ENCODE assay signal across 26 cellular contexts in the genomic region with DNA sequence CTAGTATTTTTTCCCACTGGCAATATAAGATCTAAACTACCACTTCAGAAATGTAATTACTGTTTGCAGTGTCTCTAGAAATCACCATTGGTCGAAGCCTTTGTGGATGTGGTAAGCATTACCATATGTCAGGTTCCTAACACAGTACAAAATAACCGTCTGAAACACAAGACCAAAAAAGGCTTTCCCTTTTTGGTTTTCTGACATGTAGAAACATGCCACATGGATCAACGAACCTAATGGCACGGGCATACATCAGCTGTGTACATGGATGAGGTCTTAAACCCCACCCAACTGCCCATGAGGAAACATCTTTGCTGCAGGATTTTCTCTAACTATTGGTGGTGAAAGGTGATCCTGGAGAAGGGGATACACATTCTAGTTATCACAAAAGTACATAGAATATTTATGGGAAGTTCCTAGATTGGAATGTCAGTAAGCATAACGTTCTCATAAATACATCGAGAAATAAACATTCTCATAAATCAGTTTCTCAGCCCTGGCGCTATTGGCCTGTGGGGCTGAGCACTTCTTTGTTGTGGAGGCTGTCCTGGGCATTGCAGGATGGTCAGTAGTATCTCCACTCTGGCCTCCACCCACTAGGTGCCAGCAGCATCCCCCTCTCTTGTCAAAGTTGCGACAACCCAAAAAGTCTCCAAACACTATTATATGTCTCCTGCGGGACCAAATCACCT. TPM values are rescaled to one million over a fixed set of nuclear protein-coding genes. Genes with fewer than 3 reads are reported as not detected.
DNase-seq lines count a peak whose midpoint lies in the region; TF ChIP-seq lines count a peak whose summit lies in the region.
"Had no signal": no experiment of that assay in that cellular context is flagged by ENCODE, and none has a peak within 500 bp of the region (broad histone marks: within the 10 kb centered on the region; RNA-seq: fewer than 3 reads in every experiment).

No MANE protein-coding gene starts in this region.

- DNase-seq in DMS 273 (lab: John Stamatoyannopoulos, UW; ENCODE audit: unreplicated experiment) (peak; percentile 7), DMS 273 treated with DMSO at 0.1 percent for 48 hours (lab: John Stamatoyannopoulos, UW) (no peak), NB4 (ENCODE audit: low read depth) (no peak), right atrium auricular region (ENCODE audit: low spot score) (no peak), medulla oblongata (ENCODE audit: extremely low spot score) (no peak), A172 (ENCODE audit: low spot score) (no peak), Calu3 (no peak)
- DNase-seq: cerebellar nuclear complex; effector CD4-positive, alpha-beta T cell; glutamatergic neuron; H7; midbrain; natural killer cell; NCI-H1436; NCI-H524; NK-92 treated with Interleukin-12 subunit alpha and Interleukin-12 subunit beta, amount 100 ng/mL, for 24 hours; stimulated activated CD4-positive, alpha-beta T cell treated with anti-CD3 and anti-CD28 coated beads, Interleukin-2, amount 100 ng/mL, for 24 hours had no signal

- no peaks in the 10 kb centered on the region for H3K36me3 ChIP-seq in right atrium auricular region
- no peaks in the 10 kb centered on the region for H3K36me3 ChIP-seq in skeletal muscle tissue (ENCODE audit: control insufficient read depth in 3 of 3, insufficient read depth in 3 of 3, low read length in 3 of 3)
- H3K36me3 ChIP-seq: thoracic aorta had no signal

- H3K4me3 ChIP-seq in NB4 (ENCODE audit: low read depth, low read length) (no peak overlapping the region), right atrium auricular region (no peak overlapping the region), skeletal muscle tissue (ENCODE audit: low read length in 3 of 3) (no peak overlapping the region)
- H3K4me3 ChIP-seq: skin epidermis, thoracic aorta had no signal

- peaks cover 51% of the 10 kb centered on the region for H3K4me1 Mint-ChIP-seq in Calu3 (ENCODE audit: low read depth, unreplicated experiment)
- H3K4me1 Mint-ChIP-seq: activated CD4-positive, alpha-beta T cell treated with anti-CD3 and anti-CD28 coated beads, Interleukin-2, amount 10 ng/mL, durations not matched to agents 24 days and 14 days; activated T-helper 17 cell treated with anti-CD3 and anti-CD28 coated beads, Interleukin-2, amount 50 U/mL, for 72 hours; natural killer cell; stimulated activated effector memory CD8-positive, alpha-beta T cell treated with anti-CD3 and anti-CD28 coated beads, Interleukin-12 subunit alpha, Interleukin-12 subunit beta, amount 100 ng/mL, for 72 hours had no signal

- no peaks in the 10 kb centered on the region for H3K36me3 Mint-ChIP-seq in Calu3 (ENCODE audit: insufficient read depth, unreplicated experiment)
- H3K36me3 Mint-ChIP-seq: activated naive CD8-positive, alpha-beta T cell; natural killer cell; stimulated activated effector memory CD8-positive, alpha-beta T cell treated with anti-CD3 and anti-CD28 coated beads, Interleukin-12 subunit alpha, Interleukin-12 subunit beta, amount 100 ng/mL, for 72 hours had no signal

- TF ChIP-seq POLR2A in NB4 (IDR thresholded peaks at IDR 0.05; ENCODE audit: extremely low read depth, insufficient read length), result no peak

- no peaks in the 10 kb centered on the region for H3K9me3 ChIP-seq in right atrium auricular region
- H3K9me3 ChIP-seq in skeletal muscle tissue (ENCODE audit: control insufficient read depth in 3 of 3, low read length in 3 of 3), result no peaks in the 10 kb centered on the region
- H3K9me3 ChIP-seq: thoracic aorta had no signal

- BruUV-seq in Calu3 (replicated peaks; lab: Mats Ljungman, UMichigan), result no TSS peak

- no peak overlapping the region for H3K27ac Mint-ChIP-seq in Calu3 (ENCODE audit: unreplicated experiment)
- H3K27ac Mint-ChIP-seq: activated CD4-positive, alpha-beta T cell treated with anti-CD3 and anti-CD28 coated beads, Interleukin-2, amount 10 ng/mL, durations not matched to agents 24 days and 14 days; activated naive CD8-positive, alpha-beta T cell; activated T-helper 17 cell treated with anti-CD3 and anti-CD28 coated beads, Interleukin-2, amount 50 U/mL, for 72 hours; natural killer cell; stimulated activated effector memory CD8-positive, alpha-beta T cell treated with anti-CD3 and anti-CD28 coated beads, Interleukin-12 subunit alpha, Interleukin-12 subunit beta, amount 100 ng/mL, for 72 hours; T-helper 1 cell treated with Interleukin-12 subunit alpha and Interleukin-12 subunit beta and Interleukin-4 antibody, amounts not matched to agents 30 μg/mL and 1 μg/mL, for 36 hours had no signal

- H3K4me1 ChIP-seq in right atrium auricular region, result peaks cover 0 to 17% of the 10 kb centered on the region in 2 donors
- peaks cover 5 to 23% (median 14%) of the 10 kb centered on the region in 3 donors for H3K4me1 ChIP-seq in skeletal muscle tissue (ENCODE audit: control insufficient read depth in 3 of 3, insufficient read depth in 3 of 3, low read length in 3 of 3)

- intact Hi-C loops in Calu3 (cut with micrococcal nuclease; ENCODE audit: unreplicated experiment), result no loop called here

- CTCF ChIA-PET in Calu3 (lab: Charles Lee), result no interaction called here

- H3K27me3 Mint-ChIP-seq in Calu3 (ENCODE audit: unreplicated experiment), result no peaks in the 10 kb centered on the region
- H3K27me3 Mint-ChIP-seq: activated CD4-positive, alpha-beta T cell treated with anti-CD3 and anti-CD28 coated beads, Interleukin-2, amount 10 ng/mL, durations not matched to agents 24 days and 14 days had no signal

- H3K27me3 ChIP-seq in right atrium auricular region, result no peaks in the 10 kb centered on the region
- H3K27me3 ChIP-seq in skeletal muscle tissue (ENCODE audit: control insufficient read depth in 3 of 3, insufficient read depth in 3 of 3, low read length in 3 of 3), result peaks cover 0 to 3% (median 0%) of the 10 kb centered on the region in 3 donors

- H3K27ac ChIP-seq in right atrium auricular region, result peak overlapping the region; percentile 16 to 48
- H3K27ac ChIP-seq in skeletal muscle tissue (ENCODE audit: low read depth, low read length), result peak overlapping the region; percentile 7
- H3K27ac ChIP-seq: 22Rv1, thoracic aorta had no signal

- peak; percentile 19 for TF ChIP-seq CTCF in NB4 (IDR thresholded peaks at IDR 0.05; ENCODE audit: low read depth, low read length)
- no peak for TF ChIP-seq CTCF in right atrium auricular region (IDR thresholded peaks at IDR 0.05)
- TF ChIP-seq CTCF in Calu3 (IDR thresholded peaks at IDR 0.05; ENCODE audit: unreplicated experiment), result no peak

- no peak overlapping the region for H3K9ac ChIP-seq in skeletal muscle tissue (ENCODE audit: low read depth in 1 of 3, low read length in 3 of 3)

- H3K9me3 Mint-ChIP-seq in Calu3 (ENCODE audit: low read depth, unreplicated experiment), result peaks cover 5% of the 10 kb centered on the region
- H3K9me3 Mint-ChIP-seq: activated T-helper 17 cell treated with anti-CD3 and anti-CD28 coated beads, Interleukin-2, amount 50 U/mL, for 72 hours; natural killer cell; stimulated activated effector memory CD8-positive, alpha-beta T cell treated with anti-CD3 and anti-CD28 coated beads, Interleukin-12 subunit alpha, Interleukin-12 subunit beta, amount 100 ng/mL, for 72 hours; T-helper 1 cell treated with Interleukin-12 subunit alpha and Interleukin-12 subunit beta and Interleukin-4 antibody, amounts not matched to agents 30 μg/mL and 1 μg/mL, for 36 hours had no signal

- no peak overlapping the region for H3K4me3 Mint-ChIP-seq in Calu3 (ENCODE audit: low read depth, unreplicated experiment)
- H3K4me3 Mint-ChIP-seq: activated CD4-positive, alpha-beta T cell treated with anti-CD3 and anti-CD28 coated beads, Interleukin-2, amount 10 ng/mL, durations not matched to agents 24 days and 14 days; activated naive CD8-positive, alpha-beta T cell; activated T-helper 17 cell treated with anti-CD3 and anti-CD28 coated beads, Interleukin-2, amount 50 U/mL, for 72 hours; natural killer cell; stimulated activated effector memory CD8-positive, alpha-beta T cell treated with anti-CD3 and anti-CD28 coated beads, Interleukin-12 subunit alpha, Interleukin-12 subunit beta, amount 100 ng/mL, for 72 hours; T-helper 1 cell treated with Interleukin-12 subunit alpha and Interleukin-12 subunit beta and Interleukin-4 antibody, amounts not matched to agents 30 μg/mL and 1 μg/mL, for 36 hours had no signal

RNA-seq across cellular contexts. Expression of gene VIT, which starts 9.0 kb away (rescaled TPM):
- 10 to 100 TPM; 12.3 to 16.9 TPM for total RNA-seq in right atrium auricular region
- 6.8 TPM for total RNA-seq in skeletal muscle tissue
- 1.3 and 3.4 TPM in 2 replicates for total RNA-seq in A172 (2014; rRNA removed; shearing (Covaris generic))
- total RNA-seq in Calu3 (2022), result not detected in 2 replicates
- total RNA-seq: activated CD4-positive, alpha-beta T cell treated with anti-CD3 and anti-CD28 coated beads, Interleukin-2, amount 10 ng/mL, durations not matched to agents 24 days and 14 days; activated T-helper 17 cell treated with anti-CD3 and anti-CD28 coated beads, Interleukin-2, amount 50 U/mL, for 72 hours; H7 had no signal
